22 cellular contexts compared by ENCODE assay signal in the genomic region with DNA sequence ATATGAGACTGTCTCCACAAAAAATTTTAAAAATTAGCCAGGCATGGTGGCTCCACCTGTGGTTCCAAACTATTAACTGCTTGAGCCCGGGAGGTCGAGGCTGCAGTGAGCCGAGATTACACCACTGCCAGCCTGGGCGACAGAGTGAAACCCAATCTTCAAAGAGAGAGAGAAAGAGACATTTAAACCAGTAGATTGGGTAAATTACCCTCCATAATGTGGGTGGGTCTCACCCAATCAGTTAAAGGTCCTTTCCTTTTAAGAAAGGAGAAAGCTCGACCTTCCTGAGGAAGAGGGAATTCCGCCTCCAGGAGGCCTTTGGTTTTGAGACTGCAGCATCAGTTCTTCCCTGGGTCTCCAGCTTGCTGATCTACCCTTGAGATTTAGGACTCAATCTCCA.
"Had no signal": no experiment of that assay in that cellular context is flagged by ENCODE, and none has a peak within 500 bp of the region (broad histone marks: within the 10 kb centered on the region; RNA-seq: fewer than 3 reads in every experiment).

No MANE protein-coding gene starts in this region.

- H3K27ac ChIP-seq: epithelial cell of prostate, esophagus squamous epithelium, neutrophil, ovary, right atrium auricular region, sigmoid colon, stomach, thoracic aorta, transverse colon had no signal

- FAIRE-seq: kidney had no signal

- H3K36me3 ChIP-seq: esophagus squamous epithelium, neutrophil, ovary, right atrium auricular region, sigmoid colon, stomach, thoracic aorta, transverse colon had no signal

- H3K27ac Mint-ChIP-seq: nephron progenitor cell had no signal

- H3K9me3 ChIP-seq: esophagus squamous epithelium, neutrophil, ovary, right atrium auricular region, sigmoid colon, stomach, thoracic aorta, transverse colon had no signal

- H3K27me3 ChIP-seq: ovary, right atrium auricular region had no signal

- DNase-seq: effector memory CD4-positive, alpha-beta T cell; esophagus squamous epithelium; foreskin fibroblast; kidney; left cardiac atrium; left ventricle myocardium superior; mesenchymal stem cell; midbrain; nephron progenitor cell; ovary; sigmoid colon; stimulated activated CD4-positive, alpha-beta T cell treated with anti-CD3 and anti-CD28 coated beads, Interleukin-2, amount 100 ng/mL, for 24 hours; stimulated activated CD4-positive, alpha-beta T cell treated with anti-CD3 and anti-CD28 coated beads, Interleukin-4, amount 100 ng/mL, for 4 hours; stimulated activated naive CD4-positive, alpha-beta T cell; stomach; substantia nigra; transverse colon had no signal

- H3K4me3 ChIP-seq: lung, ovary had no signal
